2 cellular contexts compared by ENCODE assay signal in the genomic region with DNA sequence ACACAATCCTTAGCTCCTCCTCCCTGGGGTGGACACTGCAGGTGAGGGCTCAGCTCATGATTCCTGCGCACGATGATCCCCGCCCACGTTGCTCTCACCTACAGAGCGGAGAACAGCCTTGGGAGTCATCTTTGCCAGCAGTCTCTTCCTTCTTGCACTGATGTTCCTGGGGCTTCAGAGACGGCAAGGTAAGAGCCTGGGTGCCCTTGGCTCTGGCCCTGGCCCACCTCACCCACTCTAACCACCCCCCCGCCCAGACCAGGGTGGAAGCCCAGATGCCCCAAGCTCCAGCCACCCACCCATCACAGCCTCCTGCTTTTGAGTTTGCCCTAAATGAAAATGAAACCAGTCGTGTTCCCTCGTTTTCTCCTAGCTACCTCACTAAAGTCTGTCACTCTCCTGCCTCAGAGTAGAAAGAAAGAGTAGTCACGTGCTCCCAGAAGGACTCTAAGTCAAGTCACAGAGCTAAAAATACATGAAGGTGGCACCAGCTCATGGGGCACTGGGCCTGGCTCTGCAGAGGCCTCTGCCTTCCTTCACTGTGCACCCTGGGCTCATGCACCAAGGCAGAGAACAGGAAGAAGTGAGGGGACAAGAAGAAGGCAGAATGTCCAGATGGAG.
TF ChIP-seq lines count a peak whose summit lies in the region.

No MANE protein-coding gene starts in this region.

TF ChIP-seq in liver, 16 proteins besides CTCF, POLR2A, EP300 and RAD21:
- TF ChIP-seq FOXA1 (IDR thresholded peaks at IDR 0.05) (no peak), RXRA (IDR thresholded peaks at IDR 0.05) (no peak)
- TF ChIP-seq, protein P1, sequence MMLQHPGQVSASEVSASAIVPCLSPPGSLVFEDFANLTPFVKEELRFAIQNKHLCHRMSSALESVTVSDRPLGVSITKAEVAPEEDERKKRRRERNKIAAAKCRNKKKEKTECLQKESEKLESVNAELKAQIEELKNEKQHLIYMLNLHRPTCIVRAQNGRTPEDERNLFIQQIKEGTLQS (IDR thresholded peaks at IDR 0.05), result no peak

TF ChIP-seq in HepG2, 621 proteins besides CTCF, POLR2A, EP300 and RAD21:
- TF ChIP-seq ZNF280D (CRISPR knock-in tag; IDR thresholded peaks at IDR 0.05) (no peak), IKZF4 (CRISPR knock-in tag; IDR thresholded peaks at IDR 0.05; ENCODE audit: borderline replicate concordance, low read depth, not compliant biosample characterization) (no peak), RBAK (CRISPR knock-in tag; IDR thresholded peaks at IDR 0.05) (no peak), ZFP36L1 (CRISPR knock-in tag; IDR thresholded peaks at IDR 0.05) (no peak), MEF2D (CRISPR knock-in tag; IDR thresholded peaks at IDR 0.05) (no peak), ZBTB38 (CRISPR knock-in tag; IDR thresholded peaks at IDR 0.05) (no peak), ZNF160 (CRISPR knock-in tag; IDR thresholded peaks at IDR 0.05) (no peak), FOXP1 (IDR thresholded peaks at IDR 0.05) (no peak), FOXP1 (CRISPR knock-in tag; IDR thresholded peaks at IDR 0.05) (no peak), SRSF1 (optimal IDR thresholded peaks at IDR 0.05; ENCODE audit: low read depth, low read length) (no peak), ZKSCAN1 (IDR thresholded peaks at IDR 0.05; ENCODE audit: low read length) (no peak), ZNF142 (CRISPR knock-in tag; IDR thresholded peaks at IDR 0.05) (no peak), NR3C1 (CRISPR knock-in tag; IDR thresholded peaks at IDR 0.05) (no peak), RXRA (CRISPR knock-in tag; IDR thresholded peaks at IDR 0.05) (no peak), KDM6A (CRISPR knock-in tag; IDR thresholded peaks at IDR 0.05; ENCODE audit: low read depth) (no peak), ZNF331 (CRISPR knock-in tag; IDR thresholded peaks at IDR 0.05) (no peak)
- TF ChIP-seq, protein P2, sequence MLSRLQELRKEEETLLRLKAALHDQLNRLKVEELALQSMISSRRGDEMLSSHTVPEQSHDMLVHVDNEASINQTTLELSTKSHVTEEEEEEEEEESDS (CRISPR knock-in tag; IDR thresholded peaks at IDR 0.05; ENCODE audit: borderline replicate concordance), result no peak
TF ChIP-seq in HepG2: peak in this region for 0.
